13 cellular contexts compared by ENCODE assay signal in genomic region chr7:50822110-50822509, GRCh38.
"Had no signal": no experiment of that assay in that cellular context is flagged by ENCODE, and none has a peak within 500 bp of the region (broad histone marks: within the 10 kb centered on the region; RNA-seq: fewer than 3 reads in every experiment).

No MANE protein-coding gene starts in this region.

- ATAC-seq: stimulated activated memory B cell treated with anti-CD40 and anti-IgM and Interleukin-4, amounts not matched to agents 10 μg/mL and 1 μg/mL and 100 μg/mL, for 72 hours had no signal

- H3K4me1 ChIP-seq: tibial nerve had no signal

- H3K9me3 Mint-ChIP-seq: activated naive CD8-positive, alpha-beta T cell treated with anti-CD3 and anti-CD28 coated beads for 36 hours; nephron progenitor cell; stimulated activated memory B cell treated with anti-CD40 and anti-IgM and Interleukin-4, amounts not matched to agents 10 μg/mL and 1 μg/mL and 100 μg/mL, for 72 hours had no signal

- H3K27me3 Mint-ChIP-seq: activated naive CD8-positive, alpha-beta T cell treated with anti-CD3 and anti-CD28 coated beads for 36 hours; stimulated activated memory B cell treated with anti-CD40 and anti-IgM and Interleukin-4, amounts not matched to agents 10 μg/mL and 1 μg/mL and 100 μg/mL, for 72 hours had no signal

- H3K4me1 Mint-ChIP-seq: stimulated activated memory B cell treated with anti-CD40 and anti-IgM and Interleukin-4, amounts not matched to agents 10 μg/mL and 1 μg/mL and 100 μg/mL, for 72 hours had no signal

- H3K4me3 Mint-ChIP-seq: activated naive CD8-positive, alpha-beta T cell treated with anti-CD3 and anti-CD28 coated beads for 36 hours; stimulated activated memory B cell treated with anti-CD40 and anti-IgM and Interleukin-4, amounts not matched to agents 10 μg/mL and 1 μg/mL and 100 μg/mL, for 72 hours had no signal

- H3K27me3 ChIP-seq: ovary, tibial nerve had no signal

- H3K4me3 ChIP-seq: ovary, tibial nerve had no signal

- H3K27ac Mint-ChIP-seq: activated naive CD8-positive, alpha-beta T cell treated with anti-CD3 and anti-CD28 coated beads for 36 hours; stimulated activated memory B cell treated with anti-CD40 and anti-IgM and Interleukin-4, amounts not matched to agents 10 μg/mL and 1 μg/mL and 100 μg/mL, for 72 hours had no signal

- H3K36me3 Mint-ChIP-seq: activated naive CD8-positive, alpha-beta T cell treated with anti-CD3 and anti-CD28 coated beads for 36 hours; stimulated activated memory B cell treated with anti-CD40 and anti-IgM and Interleukin-4, amounts not matched to agents 10 μg/mL and 1 μg/mL and 100 μg/mL, for 72 hours had no signal

- FAIRE-seq: kidney had no signal

- H3K9me3 ChIP-seq: ovary, tibial nerve had no signal

- H3K27ac ChIP-seq: ovary, tibial nerve had no signal

- H3K36me3 ChIP-seq: ovary, tibial nerve had no signal

- DNase-seq: activated CD4-positive, alpha-beta T cell treated with anti-CD3 and anti-CD28 coated beads for 1 hour; activated CD4-positive, alpha-beta T cell treated with anti-CD3 and anti-CD28 coated beads, Interleukin-2, amount 50 U/mL, for 48 hours; activated gamma-delta T cell treated with Interleukin-2 at 50 U/mL for 16 hours; activated naive CD8-positive, alpha-beta T cell treated with anti-CD3 and anti-CD28 coated beads for 36 hours; activated T-cell treated with anti-CD3 and anti-CD28 coated beads, Interleukin-2, amount 50 U/mL, for 48 hours; anterior cingulate cortex; kidney; left ventricle myocardium superior; mesendoderm; nephron progenitor cell; ovary had no signal
